ENCODE assay signal across 8 cellular contexts in genomic region chr19:2977001-2977685, GRCh38. TPM values are rescaled to one million over a fixed set of nuclear protein-coding genes. Genes with fewer than 3 reads are reported as not detected.
DNase-seq lines count a peak whose midpoint lies in the region; ATAC-seq, FAIRE-seq and TF ChIP-seq lines count a peak whose summit lies in the region.

TLE6 (plus strand) TSS chr19:2977564; CDS start chr19:2978234, 670 bp downstream.

- H3K4me1 ChIP-seq in right atrium auricular region (peaks cover 0 to 62% of the 10 kb centered on the region in 2 donors), psoas muscle (peaks cover 17% of the 10 kb centered on the region)

- 0 to 1% (median 0%) methylated on average over 47 to 50 of the region's 50 CpGs for WGBS in psoas muscle, 3 donors

- FAIRE-seq in urothelium cell line (lab: Jason Lieb, UNC): no peak

- DNase-seq in NCI-H146 treated with DMSO at 0.1 percent for 48 hours (lab: John Stamatoyannopoulos, UW; ENCODE audit: unreplicated experiment) (peak; percentile 74), T-helper 1 cell (peak; percentile 85 to 94 (median 91)), amniotic stem cell (lab: John Stamatoyannopoulos, UW) (peak; percentile 75), right atrium auricular region (ENCODE audit: low spot score) (peak; percentile 98), psoas muscle (peak; percentile 96 to 99), urothelium cell line (ENCODE audit: low spot score) (peak; percentile 97)

- ATAC-seq in GM18498 (IDR thresholded peaks at IDR 0.05; ENCODE audit: unreplicated experiment) (peak; percentile 98), HG02884 (IDR thresholded peaks at IDR 0.05; ENCODE audit: unreplicated experiment) (peak; percentile 85), psoas muscle (peak; percentile 97 to 99 (median 98))

- H3K27me3 ChIP-seq in right atrium auricular region: no peaks in the 10 kb centered on the region
- no peaks in the 10 kb centered on the region for H3K27me3 ChIP-seq in psoas muscle (ENCODE audit: insufficient read depth in 3 of 3, low read length in 2 of 3)

- no peaks in the 10 kb centered on the region for H3K36me3 ChIP-seq in right atrium auricular region
- no peaks in the 10 kb centered on the region for H3K36me3 ChIP-seq in psoas muscle (ENCODE audit: insufficient read depth in 1 of 2, low read depth in 1 of 2)

- H3K9me3 ChIP-seq in right atrium auricular region (no peaks in the 10 kb centered on the region), psoas muscle (no peaks in the 10 kb centered on the region)

- H3K27ac ChIP-seq in right atrium auricular region: peak within 1 kb of the TSS; percentile 39 to 55
- peak within 1 kb of the TSS; percentile 44 for H3K27ac ChIP-seq in psoas muscle

- intact Hi-C loops in psoas muscle (cut with DNase I): loop anchor here (2.0 to 5.0 kb wide), 2 partner anchors 55 to 58 kb away; no protein-coding TSS in a partner anchor

- peak within 1 kb of the TSS; percentile 43 to 54 for H3K4me3 ChIP-seq in right atrium auricular region
- peak within 1 kb of the TSS; percentile 76 for H3K4me3 ChIP-seq in psoas muscle

- no peak for TF ChIP-seq CTCF in right atrium auricular region (IDR thresholded peaks at IDR 0.05)
- TF ChIP-seq CTCF in psoas muscle (IDR thresholded peaks at IDR 0.05): no peak

RNA-seq across cellular contexts. Expression of gene TLE6, which starts in this region (rescaled TPM):
- total RNA-seq in right atrium auricular region (1 to 10 TPM; 2.1 to 5.2 TPM), psoas muscle (under 1 TPM in 3 of 4 donors, not detected in 1; 0.50 to 0.89 (median 0.68) TPM)
- 1 to 10 TPM in 2 of 3 donors, under 1 TPM in 1; 0.96 to 2.2 (median 1.5) TPM for polyA plus RNA-seq in psoas muscle

Comparison
In these comparisons a context has a peak if more than half of its experiments do, and no peak if none do; other contexts are left out.
1. Peak in every context shown above with its lines: DNase-seq, ATAC-seq, H3K4me3 ChIP-seq and H3K27ac ChIP-seq.